In the genomic region with DNA sequence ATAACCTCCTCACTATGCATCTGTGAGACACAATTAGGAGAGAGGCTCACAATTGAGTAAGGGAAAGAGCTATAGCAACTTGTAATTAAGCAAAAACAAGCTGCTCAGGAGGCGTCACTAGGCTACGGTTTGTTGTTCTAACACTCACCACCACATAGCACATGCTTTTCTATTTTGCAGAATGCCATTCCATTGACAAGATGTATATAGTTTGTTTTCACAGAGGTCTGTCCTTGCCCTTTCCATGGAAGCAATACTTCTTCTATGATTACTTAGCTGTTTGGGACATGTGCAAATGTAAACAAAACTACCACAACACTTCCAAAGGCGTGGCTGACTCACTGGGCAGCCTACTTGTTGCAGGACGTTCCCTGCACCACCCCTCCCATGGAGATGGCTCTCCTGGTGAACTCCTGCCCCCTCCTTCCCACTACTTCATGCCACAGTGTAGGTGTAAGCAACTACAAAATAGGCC, we compare ENCODE assay signal across 13 cellular contexts. TPM values are rescaled to one million over a fixed set of nuclear protein-coding genes. Genes with fewer than 3 reads are reported as not detected.
A peak's percentile ranks its signal among the peaks of the same experiment; 100 is the strongest.
DNase-seq lines count a peak whose midpoint lies in the region; FAIRE-seq and TF ChIP-seq lines count a peak whose summit lies in the region.
"Had no signal": no experiment of that assay in that cellular context is flagged by ENCODE, and none has a peak within 500 bp of the region (broad histone marks: within the 10 kb centered on the region; RNA-seq: fewer than 3 reads in every experiment).

No MANE protein-coding gene starts in this region.

- peak overlapping the region; percentile 95 for H3K27ac ChIP-seq in brain microvascular endothelial cell
- H3K27ac ChIP-seq in suprapubic skin, result no peak overlapping the region

- no peak for TF ChIP-seq POLR2A in suprapubic skin (IDR thresholded peaks at IDR 0.05)

- H3K27ac Mint-ChIP-seq in activated CD4-positive, alpha-beta T cell treated with anti-CD3 and anti-CD28 coated beads, Interleukin-2, amount 10 ng/mL, durations not matched to agents 24 days and 14 days, result no peak overlapping the region
- H3K27ac Mint-ChIP-seq: effector memory CD8-positive, alpha-beta T cell; memory B cell had no signal

- no peaks in the 10 kb centered on the region for H3K36me3 Mint-ChIP-seq in activated CD4-positive, alpha-beta T cell treated with anti-CD3 and anti-CD28 coated beads, Interleukin-2, amount 10 ng/mL, durations not matched to agents 24 days and 14 days (ENCODE audit: low read depth)
- H3K36me3 Mint-ChIP-seq: memory B cell had no signal

- TF ChIP-seq CTCF in brain microvascular endothelial cell (IDR thresholded peaks at IDR 0.05; ENCODE audit: low read depth, low read length, missing control alignments) (no peak), kidney epithelial cell (IDR thresholded peaks at IDR 0.05; ENCODE audit: insufficient read depth, low read length, poor library complexity, severe bottlenecking) (no peak), suprapubic skin (IDR thresholded peaks at IDR 0.05) (no peak)

- WGBS in suprapubic skin, result 70% methylated on average over 4 of the region's 4 CpGs

- H3K27me3 Mint-ChIP-seq in activated CD4-positive, alpha-beta T cell treated with anti-CD3 and anti-CD28 coated beads, Interleukin-2, amount 10 ng/mL, durations not matched to agents 24 days and 14 days, result peaks cover 10% of the 10 kb centered on the region

- no peak overlapping the region for H3K4me3 ChIP-seq in brain microvascular endothelial cell (ENCODE audit: low read depth, low read length)
- no peak overlapping the region for H3K4me3 ChIP-seq in kidney epithelial cell (ENCODE audit: low read depth, low read length)
- no peak overlapping the region for H3K4me3 ChIP-seq in suprapubic skin

- no peak for TF ChIP-seq EP300 in suprapubic skin (IDR thresholded peaks at IDR 0.05)

- no peaks in the 10 kb centered on the region for H3K4me1 Mint-ChIP-seq in activated CD4-positive, alpha-beta T cell treated with anti-CD3 and anti-CD28 coated beads, Interleukin-2, amount 10 ng/mL, durations not matched to agents 24 days and 14 days
- H3K4me1 Mint-ChIP-seq: memory B cell had no signal

- no peaks in the 10 kb centered on the region for H3K36me3 ChIP-seq in brain microvascular endothelial cell (replicated peaks)
- H3K36me3 ChIP-seq in kidney epithelial cell (ENCODE audit: control insufficient read depth, insufficient read depth, low read length), result no peaks in the 10 kb centered on the region
- H3K36me3 ChIP-seq in suprapubic skin, result no peaks in the 10 kb centered on the region

- DNase-seq in AG08396 (ENCODE audit: low spot score), result peak; percentile 75
- peak; percentile 13 for DNase-seq in HTR-8/SVneo (ENCODE audit: insufficient read length, low spot score)
- DNase-seq in brain microvascular endothelial cell, result peak; percentile 99
- peak; percentile 44 for DNase-seq in kidney epithelial cell (ENCODE audit: low read depth)
- no peak for DNase-seq in activated CD4-positive, alpha-beta T cell treated with anti-CD3 and anti-CD28 coated beads, Interleukin-2, amount 10 ng/mL, durations not matched to agents 24 days and 14 days
- no peak for DNase-seq in suprapubic skin (ENCODE audit: low spot score in 2 of 2)
- DNase-seq in SK-N-DZ (ENCODE audit: low spot score), result no peak
- DNase-seq in NCI-H2171 (lab: John Stamatoyannopoulos, UW), result no peak
- DNase-seq: effector memory CD8-positive, alpha-beta T cell; NCI-H510A treated with DMSO at 0.1 percent for 48 hours; T-helper 9 cell had no signal

- no peaks in the 10 kb centered on the region for H3K9me3 Mint-ChIP-seq in activated CD4-positive, alpha-beta T cell treated with anti-CD3 and anti-CD28 coated beads, Interleukin-2, amount 10 ng/mL, durations not matched to agents 24 days and 14 days
- H3K9me3 Mint-ChIP-seq: effector memory CD8-positive, alpha-beta T cell; memory B cell had no signal

- in situ Hi-C loops in brain microvascular endothelial cell (cut with HindIII; ENCODE audit: low pct_ligation_motif_present, low sequenced_read_pairs), result no loop called here

- intact Hi-C loops in activated CD4-positive, alpha-beta T cell treated with anti-CD3 and anti-CD28 coated beads, Interleukin-2, amount 10 ng/mL, durations not matched to agents 24 days and 14 days (cut with micrococcal nuclease), result no loop called here

- H3K4me3 Mint-ChIP-seq in activated CD4-positive, alpha-beta T cell treated with anti-CD3 and anti-CD28 coated beads, Interleukin-2, amount 10 ng/mL, durations not matched to agents 24 days and 14 days, result no peak overlapping the region
- H3K4me3 Mint-ChIP-seq: effector memory CD8-positive, alpha-beta T cell; memory B cell had no signal

- no peaks in the 10 kb centered on the region for H3K27me3 ChIP-seq in brain microvascular endothelial cell (replicated peaks)
- no peaks in the 10 kb centered on the region for H3K27me3 ChIP-seq in kidney epithelial cell (ENCODE audit: control insufficient read depth, insufficient read depth, low read length)
- H3K27me3 ChIP-seq in suprapubic skin, result no peaks in the 10 kb centered on the region

- no peaks in the 10 kb centered on the region for H3K9me3 ChIP-seq in suprapubic skin

- H3K4me1 ChIP-seq in suprapubic skin, result no peaks in the 10 kb centered on the region

- peak; percentile 26 for FAIRE-seq in HTR-8/SVneo (lab: Jason Lieb, UNC)
- FAIRE-seq: GM18507 had no signal

RNA-seq across cellular contexts. Expression of gene FAM216B, which starts 33.9 kb away (rescaled TPM):
- total RNA-seq in kidney epithelial cell (not detected in 2 replicates), suprapubic skin (not detected)
- total RNA-seq in activated CD4-positive, alpha-beta T cell treated with anti-CD3 and anti-CD28 coated beads, Interleukin-2, amount 10 ng/mL, durations not matched to agents 24 days and 14 days, result not detected in 2 replicates
- not detected in 2 replicates for polyA plus RNA-seq in SK-N-DZ (2014; cell fraction: cytosol; rRNA removed)
- not detected in 2 replicates for polyA plus RNA-seq in SK-N-DZ (2014; cell fraction: nucleus; rRNA removed)

Comparison
In these comparisons a context has a peak if more than half of its experiments do, and no peak if none do; other contexts are left out.
1. DNase-seq: peak in AG08396 (single experiment), HTR-8/SVneo (single experiment), brain microvascular endothelial cell (single experiment) and kidney epithelial cell (single experiment); none in activated CD4-positive, alpha-beta T cell treated with anti-CD3 and anti-CD28 coated beads, Interleukin-2, amount 10 ng/mL, durations not matched to agents 24 days and 14 days (single experiment), suprapubic skin (0 of 2), SK-N-DZ (single experiment) and NCI-H2171 (single experiment).